In the genomic region with DNA sequence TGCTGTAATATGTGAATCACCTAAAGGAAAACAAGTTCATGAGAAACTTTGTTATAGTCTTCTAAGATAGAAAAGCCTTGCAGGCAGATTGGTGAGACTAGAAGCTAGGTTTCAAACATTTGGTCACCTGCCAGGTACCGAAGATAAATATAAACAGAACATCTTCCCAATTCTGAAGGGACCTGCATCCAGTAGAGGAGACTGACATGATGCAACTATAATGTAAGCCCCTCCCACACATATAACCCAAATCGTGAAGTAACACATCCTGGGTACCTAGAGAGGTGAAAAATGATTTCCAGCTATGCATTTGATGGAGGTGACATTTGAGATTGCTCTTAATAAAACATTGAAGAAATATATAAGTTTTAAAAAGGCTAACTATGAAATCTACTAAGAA, we compare ENCODE assay signal across 28 cellular contexts.
"Had no signal": no experiment of that assay in that cellular context is flagged by ENCODE, and none has a peak within 500 bp of the region (broad histone marks: within the 10 kb centered on the region; RNA-seq: fewer than 3 reads in every experiment).

No MANE protein-coding gene starts in this region.

- H3K4me2 ChIP-seq: neural progenitor cell had no signal

- H3K36me3 ChIP-seq: ovary, thyroid gland had no signal

- H3K9me3 ChIP-seq: ovary, psoas muscle, right lobe of liver, sigmoid colon, stomach, thoracic aorta, thyroid gland, tibial nerve, upper lobe of left lung, vagina had no signal

- DNase-seq: natural killer cell; occipital lobe; ovary; posterior cingulate gyrus; psoas muscle; right cardiac atrium; right lobe of liver; sigmoid colon; small intestine; stimulated activated CD4-positive, alpha-beta T cell treated with anti-CD3 and anti-CD28 coated beads, Interleukin-15, amount 100 ng/mL, for 24 hours; stimulated activated CD4-positive, alpha-beta T cell treated with anti-CD3 and anti-CD28 coated beads, Interleukin-2, amount 100 ng/mL, for 24 hours; stimulated activated CD4-positive, alpha-beta T cell treated with anti-CD3 and anti-CD28 coated beads, Interleukin-2, amount 100 ng/mL, for 48 hours; stimulated activated CD4-positive, alpha-beta T cell treated with anti-CD3 and anti-CD28 coated beads, Interleukin-4, amount 100 ng/mL, for 24 hours; stimulated activated naive B cell treated with anti-CD40 and anti-IgM and Interleukin-4, amounts not matched to agents 10 μg/mL and 1 μg/mL and 100 μg/mL, for 72 hours; stimulated activated naive CD4-positive, alpha-beta T cell treated with Interleukin-2 at 50 U/mL for 16 hours; stomach; thyroid gland; trophoblast cell; upper lobe of left lung had no signal

- H3K36me3 Mint-ChIP-seq: natural killer cell had no signal

- H2AFZ ChIP-seq: neural progenitor cell, parathyroid adenoma had no signal

- H3K4me1 ChIP-seq: neural progenitor cell, parathyroid adenoma, psoas muscle, right lobe of liver, sigmoid colon, stomach, thyroid gland, tibial nerve, upper lobe of left lung, vagina had no signal

- H3K9me3 Mint-ChIP-seq: natural killer cell; nephron; neural progenitor cell; stimulated activated effector memory CD8-positive, alpha-beta T cell treated with anti-CD3 and anti-CD28 coated beads, Interleukin-12 subunit alpha, Interleukin-12 subunit beta, amount 100 ng/mL, for 72 hours; stimulated activated naive B cell treated with anti-CD40 and anti-IgM and Interleukin-4, amounts not matched to agents 10 μg/mL and 1 μg/mL and 100 μg/mL, for 72 hours had no signal

- FAIRE-seq: urothelium cell line had no signal

- H3K4me3 Mint-ChIP-seq: natural killer cell; nephron; neural progenitor cell; stimulated activated effector memory CD8-positive, alpha-beta T cell treated with anti-CD3 and anti-CD28 coated beads, Interleukin-12 subunit alpha, Interleukin-12 subunit beta, amount 100 ng/mL, for 72 hours; stimulated activated naive B cell treated with anti-CD40 and anti-IgM and Interleukin-4, amounts not matched to agents 10 μg/mL and 1 μg/mL and 100 μg/mL, for 72 hours had no signal

- H3K27ac Mint-ChIP-seq: natural killer cell; nephron; neural progenitor cell; progenitor cell of endocrine pancreas; stimulated activated effector memory CD8-positive, alpha-beta T cell treated with anti-CD3 and anti-CD28 coated beads, Interleukin-12 subunit alpha, Interleukin-12 subunit beta, amount 100 ng/mL, for 72 hours; stimulated activated naive B cell treated with anti-CD40 and anti-IgM and Interleukin-4, amounts not matched to agents 10 μg/mL and 1 μg/mL and 100 μg/mL, for 72 hours had no signal

- ATAC-seq: natural killer cell; psoas muscle; right cardiac atrium; right lobe of liver; stimulated activated effector memory CD8-positive, alpha-beta T cell treated with anti-CD3 and anti-CD28 coated beads, Interleukin-12 subunit alpha, Interleukin-12 subunit beta, amount 100 ng/mL, for 72 hours; stimulated activated naive B cell treated with anti-CD40 and anti-IgM and Interleukin-4, amounts not matched to agents 10 μg/mL and 1 μg/mL and 100 μg/mL, for 72 hours had no signal

- H3K4me3 ChIP-seq: neural progenitor cell, ovary, psoas muscle, right lobe of liver, sigmoid colon, stomach, thoracic aorta, thyroid gland, tibial nerve, upper lobe of left lung, vagina had no signal

- H3K79me2 ChIP-seq: parathyroid adenoma had no signal

- H3K27ac ChIP-seq: neural progenitor cell, ovary, parathyroid adenoma, psoas muscle, right lobe of liver, sigmoid colon, stomach, thoracic aorta, thyroid gland, tibial nerve, upper lobe of left lung, vagina had no signal

- H3K9ac ChIP-seq: neural progenitor cell, parathyroid adenoma had no signal

- H3K27me3 ChIP-seq: neural progenitor cell, ovary, right lobe of liver, sigmoid colon, stomach, thyroid gland, tibial nerve, upper lobe of left lung, vagina had no signal

- H3K27me3 Mint-ChIP-seq: progenitor cell of endocrine pancreas; stimulated activated naive B cell treated with anti-CD40 and anti-IgM and Interleukin-4, amounts not matched to agents 10 μg/mL and 1 μg/mL and 100 μg/mL, for 72 hours had no signal

- H3K4me1 Mint-ChIP-seq: natural killer cell; nephron; neural progenitor cell; stimulated activated effector memory CD8-positive, alpha-beta T cell treated with anti-CD3 and anti-CD28 coated beads, Interleukin-12 subunit alpha, Interleukin-12 subunit beta, amount 100 ng/mL, for 72 hours; stimulated activated naive B cell treated with anti-CD40 and anti-IgM and Interleukin-4, amounts not matched to agents 10 μg/mL and 1 μg/mL and 100 μg/mL, for 72 hours had no signal
